8 cellular contexts compared by ENCODE assay signal in the genomic region with DNA sequence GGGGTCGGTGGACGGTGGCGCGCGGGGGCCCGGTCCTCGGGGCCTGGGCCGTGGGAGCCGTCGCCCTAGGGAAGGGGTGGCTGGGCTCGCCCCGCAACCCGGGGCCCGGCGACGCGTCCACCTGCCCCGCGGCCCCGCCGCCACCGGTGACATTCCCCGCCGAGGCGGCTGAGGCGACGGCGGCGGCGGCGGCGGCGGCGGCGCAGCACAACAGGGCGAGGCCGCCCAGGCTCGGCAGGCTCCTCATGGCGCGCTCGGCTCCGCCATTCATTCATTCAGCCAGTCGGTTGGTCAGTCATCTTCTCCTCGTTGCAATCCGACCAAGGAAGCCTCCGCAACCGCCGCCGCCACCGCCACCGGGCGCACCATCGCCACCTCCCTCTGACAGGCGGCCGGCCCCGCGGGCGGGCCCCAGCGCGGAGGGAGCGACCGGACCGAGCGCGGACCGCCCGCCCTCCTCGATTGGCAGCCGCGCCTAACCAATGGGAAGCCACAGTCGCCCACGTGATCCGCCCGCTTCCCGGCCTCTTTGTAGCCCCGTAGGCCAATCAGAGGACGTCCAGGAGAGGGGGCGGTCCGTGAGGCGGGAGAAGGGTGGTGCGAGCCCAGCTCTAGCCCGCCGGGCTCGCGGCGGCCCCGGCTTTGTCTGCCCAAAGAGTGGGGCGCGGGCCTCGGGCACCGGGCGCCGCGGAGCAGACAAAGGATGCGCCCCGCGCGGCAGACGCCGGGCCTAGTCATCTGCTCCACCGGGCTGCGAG. TPM values are rescaled to one million over a fixed set of nuclear protein-coding genes. Genes with fewer than 3 reads are reported as not detected.
DNase-seq lines count a peak whose midpoint lies in the region; ATAC-seq and TF ChIP-seq lines count a peak whose summit lies in the region.

A gene (minus strand): TSS at position 383 of the 758 bp plus-strand sequence. CDS start 112 bp downstream, at position 271.

- peaks cover 20% of the 10 kb centered on the region for H3K4me1 Mint-ChIP-seq in GM23338
- peaks cover 18 to 43% (median 36%) of the 10 kb centered on the region in 7 donors for H3K4me1 Mint-ChIP-seq in naive thymus-derived CD4-positive, alpha-beta T cell
- peaks cover 36% of the 10 kb centered on the region for H3K4me1 Mint-ChIP-seq in stimulated activated memory B cell treated with anti-CD40 and anti-IgM and Interleukin-4, amounts not matched to agents 10 μg/mL and 1 μg/mL and 100 μg/mL, for 72 hours

- peak; percentile 92 for ATAC-seq in GM23338
- peak; percentile 98 for ATAC-seq in naive thymus-derived CD4-positive, alpha-beta T cell
- peak; percentile 99 for ATAC-seq in stimulated activated memory B cell treated with anti-CD40 and anti-IgM and Interleukin-4, amounts not matched to agents 10 μg/mL and 1 μg/mL and 100 μg/mL, for 72 hours

- no peaks in the 10 kb centered on the region for H3K9me2 ChIP-seq in GM23338 (ENCODE audit: insufficient read depth)

- H3K27me3 ChIP-seq in GM23338 (ENCODE audit: insufficient read depth) (peaks cover 29% of the 10 kb centered on the region), fibroblast of lung (ENCODE audit: control insufficient read depth, insufficient read depth, low read length) (no peaks in the 10 kb centered on the region)
- no peaks in the 10 kb centered on the region for H3K27me3 ChIP-seq in naive thymus-derived CD4-positive, alpha-beta T cell (ENCODE audit: control insufficient read depth in 2 of 2, insufficient read depth in 2 of 2, low read length in 2 of 2)

- peak within 1 kb of the TSS; percentile 84 for H3K4me3 ChIP-seq in GM23338
- peak within 1 kb of the TSS; percentile 74 to 84 (median 78) for H3K4me3 ChIP-seq in fibroblast of lung (replicated peaks in 1 of 4; ENCODE audit: control extremely low read depth in 1 of 4, insufficient read depth in 1 of 4, low read depth in 3 of 4, low read length in 4 of 4)
- H3K4me3 ChIP-seq in naive thymus-derived CD4-positive, alpha-beta T cell (ENCODE audit: low read length), result peak within 1 kb of the TSS; percentile 85

- H3K36me3 ChIP-seq in GM23338 (ENCODE audit: insufficient read depth) (no peaks in the 10 kb centered on the region), fibroblast of lung (ENCODE audit: control insufficient read depth, insufficient read depth, low read length) (no peaks in the 10 kb centered on the region)
- H3K36me3 ChIP-seq in naive thymus-derived CD4-positive, alpha-beta T cell (ENCODE audit: control insufficient read depth in 2 of 3, insufficient read depth in 3 of 3, low read length in 3 of 3), result peaks cover 0 to 3% (median 0%) of the 10 kb centered on the region in 3 experiments

- no peaks in the 10 kb centered on the region for H3K9me3 ChIP-seq in fibroblast of lung (ENCODE audit: control insufficient read depth, insufficient read depth, low read depth, low read length)
- H3K9me3 ChIP-seq in naive thymus-derived CD4-positive, alpha-beta T cell (ENCODE audit: control insufficient read depth in 2 of 3, low read length in 3 of 3), result no peaks in the 10 kb centered on the region

- intact Hi-C loops in naive thymus-derived CD4-positive, alpha-beta T cell (cut with micrococcal nuclease), result loop anchor here (1.0 to 5.0 kb wide), 17 partner anchors 79 to 657 kb away; a partner anchor contains a TSS

- peak; percentile 100 for DNase-seq in Daoy (ENCODE audit: low read depth)
- peak; percentile 99 for DNase-seq in GM23338 (ENCODE audit: low spot score)
- DNase-seq in Kasumi-1 (lab: John Stamatoyannopoulos, UW), result peak; percentile 91 to 93
- peak; percentile 98 for DNase-seq in RKO (ENCODE audit: low spot score)
- peak; percentile 91 to 95 for DNase-seq in activated T-helper 1 cell treated with anti-CD3 and anti-CD28 coated beads, Interleukin-2, amount 50 U/mL, for 16 hours (ENCODE audit: low read depth in 1 of 2, low spot score in 1 of 2)
- DNase-seq in fibroblast of lung (ENCODE audit: low read depth in 2 of 2), result peak; percentile 96 to 97
- DNase-seq in naive thymus-derived CD4-positive, alpha-beta T cell, result peak; percentile 90 to 97 (median 94)

- peaks cover 24% of the 10 kb centered on the region for H3K27me3 Mint-ChIP-seq in GM23338 (ENCODE audit: insufficient read depth, low read depth, poor library complexity)
- H3K27me3 Mint-ChIP-seq in naive thymus-derived CD4-positive, alpha-beta T cell, result no peaks in the 10 kb centered on the region
- no peaks in the 10 kb centered on the region for H3K27me3 Mint-ChIP-seq in stimulated activated memory B cell treated with anti-CD40 and anti-IgM and Interleukin-4, amounts not matched to agents 10 μg/mL and 1 μg/mL and 100 μg/mL, for 72 hours

- CTCF ChIA-PET in naive thymus-derived CD4-positive, alpha-beta T cell (lab: Charles Lee), result interaction anchor here (0.6 kb wide), 1 partner anchor 90 kb away, joined by 4 read pairs; no protein-coding TSS in a partner anchor

- peak within 1 kb of the TSS; percentile 78 for H3K9ac ChIP-seq in fibroblast of lung (ENCODE audit: insufficient read depth, low read length)

- POLR2A ChIA-PET in naive thymus-derived CD4-positive, alpha-beta T cell (lab: Charles Lee), result interaction anchor here (0.9 to 1.3 kb wide), 3 partner anchors 21 to 1550 kb away, joined by 3 to 5 read pairs (median 3); a partner anchor contains a TSS

- H3K36me3 Mint-ChIP-seq in GM23338 (ENCODE audit: low read depth), result no peaks in the 10 kb centered on the region
- H3K36me3 Mint-ChIP-seq in naive thymus-derived CD4-positive, alpha-beta T cell, result peaks cover 0 to 1% (median 0%) of the 10 kb centered on the region in 5 donors
- H3K36me3 Mint-ChIP-seq in stimulated activated memory B cell treated with anti-CD40 and anti-IgM and Interleukin-4, amounts not matched to agents 10 μg/mL and 1 μg/mL and 100 μg/mL, for 72 hours, result no peaks in the 10 kb centered on the region

- H3K4me3 Mint-ChIP-seq in GM23338, result peak within 1 kb of the TSS; percentile 82
- H3K4me3 Mint-ChIP-seq in naive thymus-derived CD4-positive, alpha-beta T cell, result peak within 1 kb of the TSS; percentile 82 to 98 (median 87)
- H3K4me3 Mint-ChIP-seq in stimulated activated memory B cell treated with anti-CD40 and anti-IgM and Interleukin-4, amounts not matched to agents 10 μg/mL and 1 μg/mL and 100 μg/mL, for 72 hours, result peak within 1 kb of the TSS; percentile 96

- H3F3A ChIP-seq in GM23338 (replicated peaks; ENCODE audit: low read depth), result 0 out of 2 replicates have a peak, but pooled peaks cover 4% of the 10 kb centered on the region

- no peak within 1 kb of the TSS for H3K27ac ChIP-seq in GM23338 (ENCODE audit: low read depth)
- peak within 1 kb of the TSS; percentile 85 for H3K27ac ChIP-seq in fibroblast of lung (ENCODE audit: insufficient read depth, low read length)
- H3K27ac ChIP-seq in naive thymus-derived CD4-positive, alpha-beta T cell (ENCODE audit: low read depth, low read length), result peak within 1 kb of the TSS; percentile 79

- H4K20me1 ChIP-seq in GM23338 (replicated peaks; ENCODE audit: insufficient read depth) (peaks cover 9% of the 10 kb centered on the region), fibroblast of lung (ENCODE audit: control insufficient read depth, extremely low read depth, insufficient read depth, low read length) (no peaks in the 10 kb centered on the region)

- no peak for TF ChIP-seq CTCF in GM23338 (conservative IDR thresholded peaks at IDR 0.05; ENCODE audit: low read depth in 2 of 2)
- no peak for TF ChIP-seq CTCF in fibroblast of lung (conservative IDR thresholded peaks at IDR 0.05 in 1 of 2, IDR thresholded peaks at IDR 0.05 in 1 of 2; ENCODE audit: low read depth in 1 of 2, low read length in 2 of 2)

- peaks cover 10% of the 10 kb centered on the region for H3K4me1 ChIP-seq in GM23338 (ENCODE audit: insufficient read depth)
- peaks cover 23% of the 10 kb centered on the region for H3K4me1 ChIP-seq in fibroblast of lung (ENCODE audit: control insufficient read depth, extremely low read depth, insufficient read depth, low read length)
- H3K4me1 ChIP-seq in naive thymus-derived CD4-positive, alpha-beta T cell (ENCODE audit: control insufficient read depth in 2 of 2, insufficient read depth in 2 of 2, low read length in 2 of 2), result peaks cover 22% of the 10 kb centered on the region in 2 donors

- peak within 1 kb of the TSS; percentile 39; the same call in 1 of the 2 replicates for H3K27ac Mint-ChIP-seq in GM23338
- H3K27ac Mint-ChIP-seq in naive thymus-derived CD4-positive, alpha-beta T cell, result peak within 1 kb of the TSS; percentile 31 to 98 (median 87)
- peak within 1 kb of the TSS; percentile 92 for H3K27ac Mint-ChIP-seq in stimulated activated memory B cell treated with anti-CD40 and anti-IgM and Interleukin-4, amounts not matched to agents 10 μg/mL and 1 μg/mL and 100 μg/mL, for 72 hours

- no peaks in the 10 kb centered on the region for H3K9me3 Mint-ChIP-seq in GM23338
- H3K9me3 Mint-ChIP-seq in naive thymus-derived CD4-positive, alpha-beta T cell, result no peaks in the 10 kb centered on the region
- no peaks in the 10 kb centered on the region for H3K9me3 Mint-ChIP-seq in stimulated activated memory B cell treated with anti-CD40 and anti-IgM and Interleukin-4, amounts not matched to agents 10 μg/mL and 1 μg/mL and 100 μg/mL, for 72 hours

- peak within 1 kb of the TSS; percentile 99 for H2AFZ ChIP-seq in GM23338
- H2AFZ ChIP-seq in fibroblast of lung (ENCODE audit: low read length), result peak within 1 kb of the TSS; percentile 66

- no peaks in the 10 kb centered on the region for H3K79me2 ChIP-seq in GM23338 (replicated peaks; ENCODE audit: insufficient read depth)
- peaks cover 27% of the 10 kb centered on the region for H3K79me2 ChIP-seq in fibroblast of lung (ENCODE audit: control insufficient read depth, insufficient read depth, low read length)

- H3K4me2 ChIP-seq in GM23338 (peak within 1 kb of the TSS; percentile 91), fibroblast of lung (ENCODE audit: extremely low read depth, insufficient read depth, low read length) (peak within 1 kb of the TSS; percentile 85)

TF ChIP-seq in GM23338, 12 proteins besides CTCF, POLR2A, EP300 and RAD21 (continues in another document):
- peak; percentile 74 for TF ChIP-seq POLR2AphosphoS5 (IDR thresholded peaks at IDR 0.05; ENCODE audit: low read depth)

RNA-seq across cellular contexts. Expression of the gene that starts here (rescaled TPM):
- 7.1 and 8.0 TPM in 2 replicates for total RNA-seq in Daoy (2014; rRNA removed; shearing (Covaris generic))
- total RNA-seq in GM23338 (2014; rRNA removed; shearing (Covaris generic)), result 1.4 and 1.6 TPM in 2 replicates
- 0.87 and 0.90 TPM in 2 replicates for polyA plus RNA-seq in GM23338 (2016; fragmentation: Nextera tagmentation; extraction: Ambion mirVana)
- 15.9 and 24.9 TPM in 2 replicates for total RNA-seq in fibroblast of lung
- 15.8 and 21.9 TPM in 2 replicates for polyA plus RNA-seq in fibroblast of lung
- 12.9 and 17.6 TPM in 2 replicates for polyA plus RNA-seq in fibroblast of lung (2012)
- 4.0 and 6.9 TPM in 2 replicates for polyA minus RNA-seq in fibroblast of lung (ENCODE audit: low replicate concordance)
- total RNA-seq in naive thymus-derived CD4-positive, alpha-beta T cell, result 10 to 100 TPM in 4 of 5 experiments, 1 to 10 TPM in 1; 9.5 to 35.4 (median 11.1) TPM
- 1 to 10 TPM; 3.9 to 7.4 TPM for polyA plus RNA-seq in naive thymus-derived CD4-positive, alpha-beta T cell

Comparison
In these comparisons a context has a peak if more than half of its experiments do, and no peak if none do; other contexts are left out.
1. H3K27ac Mint-ChIP-seq: peak in every context shown above with its lines; median percentile 92 in stimulated activated memory B cell treated with anti-CD40 and anti-IgM and Interleukin-4, amounts not matched to agents 10 μg/mL and 1 μg/mL and 100 μg/mL, for 72 hours; 87 in naive thymus-derived CD4-positive, alpha-beta T cell; 39 in GM23338.